8 cellular contexts compared by ENCODE assay signal in genomic region chr2:177165103-177165583, GRCh38. TPM values are rescaled to one million over a fixed set of nuclear protein-coding genes. Genes with fewer than 3 reads are reported as not detected.
DNase-seq lines count a peak whose midpoint lies in the region; ATAC-seq and TF ChIP-seq lines count a peak whose summit lies in the region.

No MANE protein-coding gene starts in this region.

- H3K4me1 ChIP-seq in adrenal gland (replicated peaks in 1 of 2) = peaks cover 16 to 29% of the 10 kb centered on the region in 2 donors
- no peaks in the 10 kb centered on the region for H3K4me1 ChIP-seq in stomach smooth muscle (ENCODE audit: control insufficient read depth, insufficient read depth, low read length)

- H3K9me3 ChIP-seq in adrenal gland (replicated peaks in 1 of 3) (no peaks in the 10 kb centered on the region), stomach smooth muscle (ENCODE audit: control insufficient read depth in 2 of 2, low read length in 2 of 2) (no peaks in the 10 kb centered on the region)

- H3K36me3 ChIP-seq in adrenal gland (replicated peaks in 1 of 2) (no peaks in the 10 kb centered on the region), stomach smooth muscle (ENCODE audit: control insufficient read depth in 2 of 2, insufficient read depth in 2 of 2, low read length in 2 of 2) (no peaks in the 10 kb centered on the region)

- peak in 1 of 2 donors; percentile 22 for TF ChIP-seq POLR2A in adrenal gland (IDR thresholded peaks at IDR 0.05)

- WGBS in adrenal gland, 4 donors = 0 to 4% (median 2%) methylated on average over 8 of the region's 8 CpGs

- peaks cover 34% of the 10 kb centered on the region for H3K4me1 Mint-ChIP-seq in chondrocyte (ENCODE audit: low read depth)

- H3K9ac ChIP-seq in stomach smooth muscle (ENCODE audit: low read length in 2 of 2) = peak overlapping the region; percentile 77 to 79

- no peak overlapping the region for H3K4me3 Mint-ChIP-seq in chondrocyte (ENCODE audit: unreplicated experiment)

- H3K27ac Mint-ChIP-seq in chondrocyte (ENCODE audit: unreplicated experiment) = no peak overlapping the region

- no peak for TF ChIP-seq CTCF in adrenal gland (IDR thresholded peaks at IDR 0.05)
- TF ChIP-seq CTCF in chondrocyte (IDR thresholded peaks at IDR 0.05) = no peak

- DNase-seq in DMS79 (lab: John Stamatoyannopoulos, UW) = peak; percentile 53
- peak; percentile 45 for DNase-seq in NAMALWA (ENCODE audit: low spot score)
- DNase-seq in adrenal gland = peak; percentile 41 to 76 (median 55)
- DNase-seq in inferior parietal cortex (ENCODE audit: extremely low spot score) = peak; percentile 83
- no peak for DNase-seq in chondrocyte (ENCODE audit: low spot score)

- peak overlapping the region; percentile 83 to 95 (median 94) for H3K27ac ChIP-seq in adrenal gland
- peak overlapping the region; percentile 69 for H3K27ac ChIP-seq in stomach smooth muscle (ENCODE audit: low read length)

- H3K36me3 Mint-ChIP-seq in chondrocyte (ENCODE audit: low read depth) = no peaks in the 10 kb centered on the region

- ATAC-seq in HG03095 (IDR thresholded peaks at IDR 0.05; ENCODE audit: unreplicated experiment) (no peak), GM19351 (IDR thresholded peaks at IDR 0.05; ENCODE audit: unreplicated experiment) (no peak)

- H3K9me3 Mint-ChIP-seq in chondrocyte (ENCODE audit: low read depth) = no peaks in the 10 kb centered on the region

- H3K27me3 Mint-ChIP-seq in chondrocyte (ENCODE audit: low read depth) = no peaks in the 10 kb centered on the region

- intact Hi-C loops in adrenal gland (cut with DNase I) = loop anchor here in 1 of 2 donors (10.0 kb wide), 4 partner anchors 50 to 590 kb away; partner anchors contain the start of genes HNRNPA3 and NFE2L2

- H3K4me3 ChIP-seq in adrenal gland = peak overlapping the region in 2 of 4 donors; percentile 26 to 51
- peak overlapping the region; percentile 60 to 70 for H3K4me3 ChIP-seq in stomach smooth muscle (ENCODE audit: low read length in 2 of 2)

- H3K27me3 ChIP-seq in adrenal gland = no peaks in the 10 kb centered on the region
- no peaks in the 10 kb centered on the region for H3K27me3 ChIP-seq in stomach smooth muscle (ENCODE audit: control insufficient read depth in 1 of 2, insufficient read depth in 2 of 2, low read length in 2 of 2)

RNA-seq across cellular contexts. Expression of gene HNRNPA3, which starts 47.5 kb away (rescaled TPM):
- total RNA-seq in adrenal gland (100 to 1,000 TPM in 4 of 8 donors, 10 to 100 TPM in 4; 22.6 to 131 (median 70.2) TPM), chondrocyte (98.0 to 153 TPM (median 106 TPM) in 3 replicates)
- 100 to 1,000 TPM; 175 to 223 (median 212) TPM for polyA plus RNA-seq in adrenal gland
